19 cellular contexts compared by ENCODE assay signal in genomic region chr11:119672597-119672996, GRCh38. TPM values are rescaled to one million over a fixed set of nuclear protein-coding genes. Genes with fewer than 3 reads are reported as not detected.
DNase-seq lines count a peak whose midpoint lies in the region; ATAC-seq, FAIRE-seq and TF ChIP-seq lines count a peak whose summit lies in the region.
"Had no signal": no experiment of that assay in that cellular context is flagged by ENCODE, and none has a peak within 500 bp of the region (broad histone marks: within the 10 kb centered on the region; RNA-seq: fewer than 3 reads in every experiment).

No MANE protein-coding gene starts in this region.

- peaks cover 0 to 37% (median 9%) of the 10 kb centered on the region in 9 donors for H3K36me3 ChIP-seq in heart left ventricle
- H3K36me3 ChIP-seq: uterus had no signal

- ATAC-seq in heart left ventricle (no peak), left ventricle myocardium superior (no peak), activated B cell treated with CpG ODN at 0.5 μM for 24 hours (ENCODE audit: low read depth) (no peak), HG03354 (IDR thresholded peaks at IDR 0.05; ENCODE audit: poor library complexity, severe bottlenecking, unreplicated experiment) (no peak)
- ATAC-seq: A549; activated naive CD4-positive, alpha-beta T cell treated with anti-CD3 and anti-CD28 coated beads, Interleukin-2, amount 50 U/mL, for 72 hours had no signal

- no peaks in the 10 kb centered on the region for H3K27me3 ChIP-seq in heart left ventricle
- H3K27me3 ChIP-seq in layer of hippocampus (ENCODE audit: control insufficient read depth, insufficient read depth, low read length), result no peaks in the 10 kb centered on the region
- H3K27me3 ChIP-seq: uterus had no signal

- TF ChIP-seq POLR2A in heart left ventricle (IDR thresholded peaks at IDR 0.05), result no peak

- no peaks in the 10 kb centered on the region for H3K9me3 ChIP-seq in heart left ventricle
- H3K9me3 ChIP-seq: A549, uterus had no signal

- H3K4me1 Mint-ChIP-seq in activated B cell treated with CpG ODN at 0.5 μM for 24 hours (peaks cover 31% of the 10 kb centered on the region), type B pancreatic cell (ENCODE audit: unreplicated experiment) (peaks cover 17% of the 10 kb centered on the region)

- DNase-seq in heart left ventricle (no peak), left ventricle myocardium superior (no peak), activated B cell treated with CpG ODN at 0.5 μM for 24 hours (no peak), type B pancreatic cell (ENCODE audit: extremely low spot score, unreplicated experiment) (no peak), HTR-8/SVneo (ENCODE audit: insufficient read length, low spot score) (no peak), AML-193 (lab: John Stamatoyannopoulos, UW) (no peak)
- DNase-seq: activated CD4-positive, alpha-beta T cell treated with anti-CD3 and anti-CD28 coated beads for 4 hours; NCI-H1930; NCI-H345; occipital lobe; uterus had no signal

- WGBS in heart left ventricle, 4 donors, result 86 to 91% (median 88%) methylated on average over 7 of the region's 7 CpGs

- FAIRE-seq in HTR-8/SVneo (lab: Jason Lieb, UNC), result no peak
- FAIRE-seq: A549, D721Med, K562, RCC 7860 had no signal

- TF ChIP-seq CTCF in heart left ventricle (IDR thresholded peaks at IDR 0.05), result no peak
- no peak for TF ChIP-seq CTCF in activated B cell treated with CpG ODN at 0.5 μM for 24 hours (IDR thresholded peaks at IDR 0.05)
- no peak for TF ChIP-seq CTCF in type B pancreatic cell (conservative IDR thresholded peaks at IDR 0.05)

- H3K27ac ChIP-seq in heart left ventricle (peak overlapping the region in 7 of 12 donors; percentile 6 to 67 (median 51)), layer of hippocampus (ENCODE audit: low read depth, low read length) (peak overlapping the region; percentile 75)
- H3K27ac ChIP-seq: A549, C4-2B, uterus had no signal

- POLR2A ChIA-PET in activated B cell treated with CpG ODN at 0.5 μM for 24 hours (lab: Charles Lee), result interaction anchor here (0.8 to 3.5 kb wide), 2 partner anchors 56 to 79 kb away, joined by 3 to 58 read pairs; partner anchors contain the start of gene NECTIN1

- CTCF ChIA-PET in activated B cell treated with CpG ODN at 0.5 μM for 24 hours (lab: Charles Lee), result interaction anchor here (1.9 to 8.9 kb wide), 3 partner anchors 56 to 435 kb away, joined by 13 to 117 read pairs (median 18); partner anchors contain the start of gene NECTIN1

- H3K27me3 Mint-ChIP-seq in activated B cell treated with CpG ODN at 0.5 μM for 24 hours, result no peaks in the 10 kb centered on the region
- no peaks in the 10 kb centered on the region for H3K27me3 Mint-ChIP-seq in type B pancreatic cell

- peaks cover 0 to 32% (median 21%) of the 10 kb centered on the region in 12 donors for H3K4me1 ChIP-seq in heart left ventricle
- H3K4me1 ChIP-seq: A549 had no signal

- H3K9me3 Mint-ChIP-seq in activated B cell treated with CpG ODN at 0.5 μM for 24 hours (no peaks in the 10 kb centered on the region), type B pancreatic cell (no peaks in the 10 kb centered on the region)
- H3K9me3 Mint-ChIP-seq: activated naive CD4-positive, alpha-beta T cell treated with anti-CD3 and anti-CD28 coated beads, Interleukin-2, amount 50 U/mL, for 72 hours had no signal

- H3K4me3 Mint-ChIP-seq in activated B cell treated with CpG ODN at 0.5 μM for 24 hours, result no peak overlapping the region
- H3K4me3 Mint-ChIP-seq in type B pancreatic cell, result no peak overlapping the region

- intact Hi-C loops in heart left ventricle (cut with DNase I) (loop anchor here in 2 of 10 donors (5.0 to 10.0 kb wide), 3 partner anchors 50 to 342 kb away; no protein-coding TSS in a partner anchor), left ventricle myocardium superior (cut with micrococcal nuclease) (no loop called here), activated B cell treated with CpG ODN at 0.5 μM for 24 hours (cut with micrococcal nuclease) (loop anchor here (2.0 to 10.0 kb wide), 2 partner anchors 78 to 542 kb away; partner anchors contain the start of gene OAF)

- H3K36me3 Mint-ChIP-seq in activated B cell treated with CpG ODN at 0.5 μM for 24 hours (ENCODE audit: low read depth) (peaks cover 6% of the 10 kb centered on the region), type B pancreatic cell (peaks cover 8% of the 10 kb centered on the region)
- H3K36me3 Mint-ChIP-seq: activated naive CD4-positive, alpha-beta T cell treated with anti-CD3 and anti-CD28 coated beads, Interleukin-2, amount 50 U/mL, for 72 hours had no signal

- H3K27ac Mint-ChIP-seq in activated B cell treated with CpG ODN at 0.5 μM for 24 hours, result peak overlapping the region; percentile 91
- H3K27ac Mint-ChIP-seq in type B pancreatic cell, result peak overlapping the region; percentile 50
- H3K27ac Mint-ChIP-seq: activated naive CD4-positive, alpha-beta T cell treated with anti-CD3 and anti-CD28 coated beads, Interleukin-2, amount 50 U/mL, for 72 hours had no signal

- H3K4me3 ChIP-seq in heart left ventricle, result no peak overlapping the region
- H3K4me3 ChIP-seq: A549, K562, uterus had no signal

RNA-seq across cellular contexts. Expression of gene NECTIN1, which starts 56.4 kb away (rescaled TPM):
- total RNA-seq in heart left ventricle, result 10 to 100 TPM in 8 of 9 donors, 1 to 10 TPM in 1; 7.2 to 28.6 (median 19.5) TPM
- 10 to 100 TPM in 1 of 2 donors, 1 to 10 TPM in 1; 5.8 to 18.5 TPM for polyA plus RNA-seq in heart left ventricle
- 20.6 TPM for total RNA-seq in left ventricle myocardium superior
- 36.4 and 36.7 TPM in 2 replicates for total RNA-seq in activated B cell treated with CpG ODN at 0.5 μM for 24 hours
- total RNA-seq in type B pancreatic cell (ENCODE audit: low replicate concordance), result 62.9 and 128 TPM in 2 replicates
